Comparison of ENCODE assay signal across 24 cellular contexts in genomic region chr5:68479524-68479923, GRCh38.
DNase-seq lines count a peak whose midpoint lies in the region; ATAC-seq and TF ChIP-seq lines count a peak whose summit lies in the region.
"Had no signal": no experiment of that assay in that cellular context is flagged by ENCODE, and none has a peak within 500 bp of the region (broad histone marks: within the 10 kb centered on the region; RNA-seq: fewer than 3 reads in every experiment).

No MANE protein-coding gene starts in this region.

- H3K4me3 ChIP-seq in fibroblast of villous mesenchyme (ENCODE audit: low read depth, low read length): no peak overlapping the region
- H3K4me3 ChIP-seq: BLaER1 treated with 17β-estradiol and CSF1 and Interleukin-3, amounts not matched to agents 10 nM and 100 nM; PC-9; SJSA1; stomach; upper lobe of left lung had no signal

- H3K36me3 Mint-ChIP-seq in CD4-positive, alpha-beta T cell (ENCODE audit: low read depth): no peaks in the 10 kb centered on the region
- H3K36me3 Mint-ChIP-seq: memory B cell; naive thymus-derived CD4-positive, alpha-beta T cell had no signal

- peaks cover 6% of the 10 kb centered on the region for H3K27me3 Mint-ChIP-seq in CD4-positive, alpha-beta T cell

- H3K4me1 Mint-ChIP-seq in CD4-positive, alpha-beta T cell (ENCODE audit: low read depth): no peaks in the 10 kb centered on the region
- H3K4me1 Mint-ChIP-seq: activated CD4-positive, alpha-beta T cell treated with anti-CD3 and anti-CD28 coated beads, Interleukin-2, amount 10 ng/mL, durations not matched to agents 24 days and 14 days had no signal

- H3K27ac ChIP-seq in CD4-positive, alpha-beta T cell (ENCODE audit: low read depth, low read length): no peak overlapping the region
- H3K27ac ChIP-seq: BLaER1 treated with 17β-estradiol and CSF1 and Interleukin-3, amounts not matched to agents 10 nM and 100 nM; PC-9; SJSA1; upper lobe of left lung had no signal

- DNase-seq in DMS 273 treated with DMSO at 0.1 percent for 48 hours (lab: John Stamatoyannopoulos, UW) (peak; percentile 71), NCI-H69 (lab: John Stamatoyannopoulos, UW) (peak; percentile 84), fibroblast of villous mesenchyme (ENCODE audit: low read depth) (peak; percentile 15), sciatic nerve (ENCODE audit: low spot score) (no peak), NCI-H2196 (lab: John Stamatoyannopoulos, UW; ENCODE audit: unreplicated experiment) (no peak)
- no peak for DNase-seq in CD4-positive, alpha-beta T cell
- DNase-seq: activated CD4-positive, alpha-beta T cell treated with anti-CD3 and anti-CD28 coated beads, Interleukin-2, amount 10 ng/mL, durations not matched to agents 24 days and 14 days; activated naive CD4-positive, alpha-beta T cell treated with anti-CD3 and anti-CD28 coated beads, Interleukin-2, amount 50 U/mL, for 16 hours; activated T-cell treated with anti-CD3 and anti-CD28 coated beads, Interleukin-2, amount 50 U/mL, for 72 hours; effector memory CD4-positive, alpha-beta T cell; GOT3; naive thymus-derived CD4-positive, alpha-beta T cell; NCI-H1105 treated with DMSO at 0.1 percent for 48 hours; NCI-H2107; NCI-H774; PC-9; stimulated activated CD4-positive, alpha-beta T cell treated with anti-CD3 and anti-CD28 coated beads, Interleukin-12 subunit alpha, Interleukin-12 subunit beta, amount 100 ng/mL, for 4 hours; stomach; upper lobe of left lung had no signal

- ATAC-seq in sciatic nerve (peak; percentile 74), HG03342 (IDR thresholded peaks at IDR 0.05; ENCODE audit: unreplicated experiment) (no peak)
- ATAC-seq in CD4-positive, alpha-beta T cell (ENCODE audit: poor library complexity): no peak
- ATAC-seq: activated T-cell treated with anti-CD3 and anti-CD28 coated beads, Interleukin-2, amount 50 U/mL, for 72 hours; naive thymus-derived CD4-positive, alpha-beta T cell had no signal

- H3K9me3 Mint-ChIP-seq in CD4-positive, alpha-beta T cell: no peaks in the 10 kb centered on the region
- H3K9me3 Mint-ChIP-seq: activated T-cell treated with anti-CD3 and anti-CD28 coated beads, Interleukin-2, amount 50 U/mL, for 72 hours; memory B cell; naive thymus-derived CD4-positive, alpha-beta T cell; T-helper 1 cell treated with Interleukin-12 subunit alpha and Interleukin-12 subunit beta and Interleukin-4 antibody, amounts not matched to agents 30 μg/mL and 1 μg/mL, for 36 hours had no signal

- no peak for TF ChIP-seq CTCF in fibroblast of villous mesenchyme (IDR thresholded peaks at IDR 0.05; ENCODE audit: insufficient read depth, low read depth, low read length)
- TF ChIP-seq CTCF in CD4-positive, alpha-beta T cell (IDR thresholded peaks at IDR 0.05): no peak

- CTCF ChIA-PET in CD4-positive, alpha-beta T cell (lab: Charles Lee): no interaction called here

- H3K9me3 ChIP-seq in CD4-positive, alpha-beta T cell (ENCODE audit: control insufficient read depth, low read length): no peaks in the 10 kb centered on the region
- H3K9me3 ChIP-seq: BLaER1 treated with 17β-estradiol and CSF1 and Interleukin-3, amounts not matched to agents 10 nM and 100 nM; SJSA1; stomach; upper lobe of left lung had no signal

- no peak overlapping the region for H3K27ac Mint-ChIP-seq in CD4-positive, alpha-beta T cell
- H3K27ac Mint-ChIP-seq: activated CD4-positive, alpha-beta T cell treated with anti-CD3 and anti-CD28 coated beads, Interleukin-2, amount 10 ng/mL, durations not matched to agents 24 days and 14 days; activated T-cell treated with anti-CD3 and anti-CD28 coated beads, Interleukin-2, amount 50 U/mL, for 72 hours; memory B cell; naive thymus-derived CD4-positive, alpha-beta T cell; T-helper 1 cell treated with Interleukin-12 subunit alpha and Interleukin-12 subunit beta and Interleukin-4 antibody, amounts not matched to agents 30 μg/mL and 1 μg/mL, for 36 hours had no signal

- POLR2A ChIA-PET in CD4-positive, alpha-beta T cell (lab: Charles Lee): no interaction called here

- H3K27me3 ChIP-seq in CD4-positive, alpha-beta T cell (ENCODE audit: control insufficient read depth, insufficient read depth, low read length): no peaks in the 10 kb centered on the region
- H3K27me3 ChIP-seq: BLaER1 treated with 17β-estradiol and CSF1 and Interleukin-3, amounts not matched to agents 10 nM and 100 nM; SJSA1; stomach; upper lobe of left lung had no signal

- intact Hi-C loops in sciatic nerve (cut with DNase I): no loop called here
- intact Hi-C loops in CD4-positive, alpha-beta T cell (cut with DNase I, micrococcal nuclease): no loop called here

- no peak overlapping the region for H3K4me3 Mint-ChIP-seq in CD4-positive, alpha-beta T cell
- H3K4me3 Mint-ChIP-seq: activated CD4-positive, alpha-beta T cell treated with anti-CD3 and anti-CD28 coated beads, Interleukin-2, amount 10 ng/mL, durations not matched to agents 24 days and 14 days; activated T-cell treated with anti-CD3 and anti-CD28 coated beads, Interleukin-2, amount 50 U/mL, for 72 hours; memory B cell; naive thymus-derived CD4-positive, alpha-beta T cell; T-helper 1 cell treated with Interleukin-12 subunit alpha and Interleukin-12 subunit beta and Interleukin-4 antibody, amounts not matched to agents 30 μg/mL and 1 μg/mL, for 36 hours had no signal

Comparison
In these comparisons a context has a peak if more than half of its experiments do, and no peak if none do; other contexts are left out.
1. DNase-seq: peak in DMS 273 treated with DMSO at 0.1 percent for 48 hours (single experiment), NCI-H69 (single experiment) and fibroblast of villous mesenchyme (single experiment); none in sciatic nerve (single experiment), NCI-H2196 (single experiment) and CD4-positive, alpha-beta T cell (0 of 10).